Comparison of ENCODE assay signal across 16 cellular contexts in genomic region chr7:137328389-137329120, GRCh38. TPM values are rescaled to one million over a fixed set of nuclear protein-coding genes. Genes with fewer than 3 reads are reported as not detected.
DNase-seq lines count a peak whose midpoint lies in the region; ATAC-seq, FAIRE-seq and TF ChIP-seq lines count a peak whose summit lies in the region.
"Had no signal": no experiment of that assay in that cellular context is flagged by ENCODE, and none has a peak within 500 bp of the region (broad histone marks: within the 10 kb centered on the region; RNA-seq: fewer than 3 reads in every experiment).

No MANE protein-coding gene starts in this region.

- H3K9me3 ChIP-seq in kidney (ENCODE audit: control insufficient read depth in 1 of 2, low read length in 2 of 2): no peaks in the 10 kb centered on the region
- H3K9me3 ChIP-seq in MG63: no peaks in the 10 kb centered on the region
- H3K9me3 ChIP-seq: BLaER1 treated with 17β-estradiol and CSF1 and Interleukin-3, amounts not matched to agents 10 nM and 100 nM; vagina had no signal

- FAIRE-seq in kidney (lab: Jason Lieb, UNC): no peak
- FAIRE-seq: G401.6, HepG2 had no signal

- H3K36me3 ChIP-seq in kidney (ENCODE audit: control insufficient read depth in 1 of 2, insufficient read depth in 2 of 2, low read length in 2 of 2): no peaks in the 10 kb centered on the region
- no peaks in the 10 kb centered on the region for H3K36me3 ChIP-seq in MG63
- H3K36me3 ChIP-seq: BLaER1 treated with 17β-estradiol and CSF1 and Interleukin-3, amounts not matched to agents 10 nM and 100 nM; vagina had no signal

- no peak for TF ChIP-seq CTCF in AG09319 (IDR thresholded peaks at IDR 0.05; ENCODE audit: low read depth, low read length)
- no peak for TF ChIP-seq CTCF in astrocyte of the spinal cord (IDR thresholded peaks at IDR 0.05; ENCODE audit: low read depth, low read length)
- TF ChIP-seq CTCF in kidney (IDR thresholded peaks at IDR 0.05; ENCODE audit: borderline replicate concordance, extremely low read depth, insufficient read depth): no peak

- no peaks in the 10 kb centered on the region for H3K27me3 ChIP-seq in MG63
- H3K27me3 ChIP-seq: BLaER1 treated with 17β-estradiol and CSF1 and Interleukin-3, amounts not matched to agents 10 nM and 100 nM; vagina had no signal

- intact Hi-C loops in kidney (cut with DNase I): no loop called here

- H3K4me3 ChIP-seq in astrocyte of the spinal cord (ENCODE audit: low read depth, low read length): no peak overlapping the region
- H3K4me3 ChIP-seq in kidney (ENCODE audit: low read length in 2 of 2): no peak overlapping the region
- no peak overlapping the region for H3K4me3 ChIP-seq in MG63
- H3K4me3 ChIP-seq: BLaER1 treated with 17β-estradiol and CSF1 and Interleukin-3, amounts not matched to agents 10 nM and 100 nM; vagina had no signal

- no peak for ATAC-seq in left lobe of liver
- ATAC-seq: activated CD8-positive, alpha-beta memory T cell treated with anti-CD3 and anti-CD28 coated beads, Interleukin-2, amount 10 ng/mL, durations not matched to agents 7 days and 5 days; HepG2; stimulated activated memory B cell treated with anti-CD40 and anti-IgM and Interleukin-4, amounts not matched to agents 10 μg/mL and 1 μg/mL and 100 μg/mL, for 72 hours had no signal

- H3K9ac ChIP-seq in kidney (ENCODE audit: low read length in 2 of 2): no peak overlapping the region
- H3K9ac ChIP-seq: BLaER1 treated with 17β-estradiol and CSF1 and Interleukin-3, amounts not matched to agents 10 nM and 100 nM had no signal

- peak; percentile 29 for DNase-seq in AG09319 (ENCODE audit: extremely low read depth, low read depth)
- DNase-seq in M059J (ENCODE audit: low read depth): peak; percentile 57
- DNase-seq in astrocyte of the spinal cord (ENCODE audit: low read depth, low spot score): peak; percentile 49
- peak; percentile 40 for DNase-seq in inferior parietal cortex (ENCODE audit: extremely low spot score)
- DNase-seq in NCI-H1105 treated with DMSO at 0.1 percent for 48 hours (lab: John Stamatoyannopoulos, UW): no peak
- DNase-seq in kidney: no peak
- no peak for DNase-seq in left lobe of liver (ENCODE audit: low spot score)
- no peak for DNase-seq in MG63
- DNase-seq: activated CD8-positive, alpha-beta memory T cell treated with anti-CD3 and anti-CD28 coated beads, Interleukin-2, amount 10 ng/mL, durations not matched to agents 7 days and 5 days; islet precursor cell; stimulated activated CD4-positive, alpha-beta T cell treated with anti-CD3 and anti-CD28 coated beads, Interleukin-4, amount 100 ng/mL, for 4 hours had no signal

- H3K4me1 ChIP-seq in kidney (ENCODE audit: control insufficient read depth in 1 of 2, insufficient read depth in 1 of 2, low read depth in 1 of 2, low read length in 2 of 2): no peaks in the 10 kb centered on the region
- H3K4me1 ChIP-seq: BLaER1 treated with 17β-estradiol and CSF1 and Interleukin-3, amounts not matched to agents 10 nM and 100 nM; vagina had no signal

- H3K27ac ChIP-seq in kidney (ENCODE audit: low read depth in 2 of 2, low read length in 2 of 2): no peak overlapping the region
- H3K27ac ChIP-seq: BLaER1 treated with 17β-estradiol and CSF1 and Interleukin-3, amounts not matched to agents 10 nM and 100 nM; vagina had no signal

- in situ Hi-C loops in astrocyte of the spinal cord (cut with HindIII; ENCODE audit: low sequenced_read_pairs): no loop called here

RNA-seq across cellular contexts. Expression of gene PTN, which starts 15.0 kb away (rescaled TPM):
- 76.2 and 114 TPM in 2 replicates for total RNA-seq in M059J (2014; rRNA removed; shearing (Covaris generic))
- total RNA-seq in kidney: 12.0 TPM
- polyA plus RNA-seq in kidney (ENCODE audit: insufficient read depth, low read depth, low replicate concordance): 17.2 TPM
- 0.38 TPM for total RNA-seq in left lobe of liver
- 0.20 TPM in 1 of 2 replicates, not detected in the other for total RNA-seq in MG63 (2014; rRNA removed; shearing (Covaris generic); ENCODE audit: low replicate concordance)
- total RNA-seq: activated CD8-positive, alpha-beta memory T cell treated with anti-CD3 and anti-CD28 coated beads, Interleukin-2, amount 10 ng/mL, durations not matched to agents 7 days and 5 days; HepG2 had no signal
- polyA plus RNA-seq: HepG2 had no signal

Comparison
In these comparisons a context has a peak if more than half of its experiments do, and no peak if none do; other contexts are left out.
1. DNase-seq: peak in AG09319 (single experiment), M059J (single experiment), astrocyte of the spinal cord (single experiment) and inferior parietal cortex (single experiment); none in NCI-H1105 treated with DMSO at 0.1 percent for 48 hours (single experiment), kidney (single experiment), left lobe of liver (single experiment) and MG63 (single experiment).